ENCODE assay signal across 21 cellular contexts in the genomic region with DNA sequence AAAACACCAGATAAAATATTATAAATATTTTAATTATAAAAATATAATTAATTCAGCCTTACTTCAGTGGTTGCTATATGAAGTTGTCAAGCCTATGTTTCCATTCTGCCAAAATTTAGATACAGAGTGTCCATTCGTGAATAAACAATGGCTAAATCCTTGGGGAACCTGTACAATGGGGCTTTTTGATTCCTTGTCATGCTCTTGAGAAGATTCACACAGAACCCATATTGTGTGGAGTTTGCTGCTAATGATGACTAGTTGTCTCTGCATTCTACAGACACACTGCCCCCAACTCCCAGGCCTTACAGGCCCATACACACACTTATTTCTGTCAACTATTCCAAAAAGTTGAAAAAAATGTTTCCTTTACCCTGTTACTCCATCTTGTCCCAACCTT. TPM values are rescaled to one million over a fixed set of nuclear protein-coding genes. Genes with fewer than 3 reads are reported as not detected.
DNase-seq lines count a peak whose midpoint lies in the region; ATAC-seq and TF ChIP-seq lines count a peak whose summit lies in the region.
"Had no signal": no experiment of that assay in that cellular context is flagged by ENCODE, and none has a peak within 500 bp of the region (broad histone marks: within the 10 kb centered on the region; RNA-seq: fewer than 3 reads in every experiment).

No MANE protein-coding gene starts in this region.

- no peak overlapping the region for H3K27ac ChIP-seq in H9 (ENCODE audit: insufficient read length, low read depth, low read length)
- H3K27ac ChIP-seq: 22Rv1; BLaER1 treated with 17β-estradiol and CSF1 and Interleukin-3, amounts not matched to agents 10 nM and 100 nM had no signal

- no peak overlapping the region for H3K18ac ChIP-seq in H9 (ENCODE audit: insufficient read length, low read depth, low read length)

- H2AK5ac ChIP-seq in H9 (ENCODE audit: insufficient read length, low read length): no peak overlapping the region

- H3K23ac ChIP-seq in H9 (ENCODE audit: insufficient read length, low read depth, low read length): no peak overlapping the region

- no peak overlapping the region for H3K56ac ChIP-seq in H9 (ENCODE audit: insufficient read length, low read depth, low read length)

- no peak overlapping the region for H2BK15ac ChIP-seq in H9 (ENCODE audit: low read depth, low read length)

- H4K91ac ChIP-seq in H9 (ENCODE audit: insufficient read length, low read depth, low read length): no peak overlapping the region

- H3K14ac ChIP-seq in H9 (ENCODE audit: insufficient read depth, low read length): no peak overlapping the region

- no peak overlapping the region for H4K5ac ChIP-seq in H9 (ENCODE audit: insufficient read length, low read depth, low read length)

- no peaks in the 10 kb centered on the region for H3K23me2 ChIP-seq in H9 (ENCODE audit: insufficient read length, low read depth, low read length, poor library complexity, severe bottlenecking)

- ATAC-seq in GM21390 (IDR thresholded peaks at IDR 0.05; ENCODE audit: unreplicated experiment): no peak

- WGBS in H9 (ENCODE audit: extremely low coverage, insufficient read length, low lambda C conversion rate): no CpG with 5 or more reads among the region's 1 CpG

- H3K4me2 ChIP-seq in H9 (ENCODE audit: insufficient read depth, insufficient read length, low read length): no peak overlapping the region
- H3K4me2 ChIP-seq: BLaER1 treated with 17β-estradiol and CSF1 and Interleukin-3, amounts not matched to agents 10 nM and 100 nM had no signal

- H3K27me3 ChIP-seq in MG63 (no peaks in the 10 kb centered on the region), H9 (ENCODE audit: insufficient read depth, low read length) (no peaks in the 10 kb centered on the region)
- H3K27me3 ChIP-seq: BE2C had no signal

- no peak overlapping the region for H3K4me3 ChIP-seq in MG63
- H3K4me3 ChIP-seq: BLaER1 treated with 17β-estradiol and CSF1 and Interleukin-3, amounts not matched to agents 10 nM and 100 nM had no signal

- no peak overlapping the region for H3K4ac ChIP-seq in H9 (ENCODE audit: low read depth, low read length)

- peaks cover 65 to 74% of the 10 kb centered on the region in 2 experiments for H3K9me3 Mint-ChIP-seq in H9
- H3K9me3 Mint-ChIP-seq: CD4-positive, alpha-beta T cell had no signal

- H2AFZ ChIP-seq in H9 (ENCODE audit: low read length): no peak overlapping the region

- H3K4me1 Mint-ChIP-seq in H9: peaks cover 5 to 8% of the 10 kb centered on the region in 2 experiments
- H3K4me1 Mint-ChIP-seq: CD14-positive monocyte; CD8-positive, alpha-beta memory T cell had no signal

- no peaks in the 10 kb centered on the region for H3K4me1 ChIP-seq in H9 (ENCODE audit: insufficient read depth, low read length)
- H3K4me1 ChIP-seq: BE2C; BLaER1 treated with 17β-estradiol and CSF1 and Interleukin-3, amounts not matched to agents 10 nM and 100 nM had no signal

- no peaks in the 10 kb centered on the region; the same call in none of the 2 replicates for H3K27me3 Mint-ChIP-seq in H9 (ENCODE audit: low read depth)
- H3K27me3 Mint-ChIP-seq: CD4-positive, alpha-beta T cell had no signal

- DNase-seq in Ammon's horn (ENCODE audit: low spot score) (peak; percentile 3), SK-MEL-5 (ENCODE audit: low read depth, low spot score) (peak; percentile 89), medulla oblongata (ENCODE audit: extremely low spot score) (peak; percentile 43), MG63 (no peak), H9 (no peak)
- DNase-seq: BE2C; Calu3; CD4-positive, alpha-beta T cell; CD8-positive, alpha-beta memory T cell; COR-L47; DMS53; DMS79 treated with DMSO at 0.1 percent for 48 hours; GF-D8; GOT3; HCEC 1CT had no signal

- H2BK20ac ChIP-seq in H9 (ENCODE audit: low read depth, low read length, poor library complexity, severe bottlenecking): no peak overlapping the region

- H4K8ac ChIP-seq in H9 (replicated peaks; ENCODE audit: insufficient read length, low read depth, low read length): no peak overlapping the region

- no peak overlapping the region for H2BK120ac ChIP-seq in H9 (ENCODE audit: low read depth, low read length, poor library complexity, severe bottlenecking)

- no peak for TF ChIP-seq CTCF in H9 (conservative IDR thresholded peaks at IDR 0.05)

- no peak overlapping the region for H2BK5ac ChIP-seq in H9 (ENCODE audit: insufficient read length, low read length)

- in situ Hi-C loops in SK-MEL-5 (cut with HindIII; ENCODE audit: low pct_unique_long_range_greater_than_20kb, low sequenced_read_pairs): no loop called here

- H2BK12ac ChIP-seq in H9 (ENCODE audit: insufficient read length, low read depth, low read length): no peak overlapping the region

- H3K9me3 ChIP-seq in MG63 (no peaks in the 10 kb centered on the region), H9 (ENCODE audit: control insufficient read depth, low read depth, low read length) (peaks cover 24% of the 10 kb centered on the region)
- H3K9me3 ChIP-seq: BE2C had no signal

- no peaks in the 10 kb centered on the region for H3K79me1 ChIP-seq in H9 (ENCODE audit: insufficient read depth, low read depth, low read length, poor library complexity, severe bottlenecking)

- no peaks in the 10 kb centered on the region for H3K36me3 ChIP-seq in MG63
- H3K36me3 ChIP-seq: BE2C; BLaER1 treated with 17β-estradiol and CSF1 and Interleukin-3, amounts not matched to agents 10 nM and 100 nM had no signal

- H3K9ac ChIP-seq in H9 (ENCODE audit: extremely low read depth, insufficient read length, low read length): no peak overlapping the region
- H3K9ac ChIP-seq: BLaER1 treated with 17β-estradiol and CSF1 and Interleukin-3, amounts not matched to agents 10 nM and 100 nM had no signal

- H3K79me2 ChIP-seq in H9 (ENCODE audit: insufficient read depth, low read length): no peaks in the 10 kb centered on the region

- no peak overlapping the region for H3K4me3 Mint-ChIP-seq in H9
- H3K4me3 Mint-ChIP-seq: CD14-positive monocyte; CD4-positive, alpha-beta T cell; CD8-positive, alpha-beta memory T cell had no signal

- H3T11ph ChIP-seq in H9 (ENCODE audit: low read length): no peak overlapping the region

- peaks cover 17 to 25% (median 17%) of the 10 kb centered on the region in 3 experiments for H3K36me3 Mint-ChIP-seq in H9 (ENCODE audit: insufficient read depth in 1 of 3, low read depth in 3 of 3)
- H3K36me3 Mint-ChIP-seq: CD14-positive monocyte; CD8-positive, alpha-beta memory T cell had no signal

- no peak overlapping the region for H3K27ac Mint-ChIP-seq in H9
- H3K27ac Mint-ChIP-seq: CD14-positive monocyte; CD4-positive, alpha-beta T cell had no signal

- no peaks in the 10 kb centered on the region for H4K20me1 ChIP-seq in H9 (ENCODE audit: control insufficient read depth, insufficient read depth, insufficient read length)
- H4K20me1 ChIP-seq: BLaER1 treated with 17β-estradiol and CSF1 and Interleukin-3, amounts not matched to agents 10 nM and 100 nM had no signal

RNA-seq across cellular contexts. Expression of gene MAGEC2, which starts 33.4 kb away (rescaled TPM):
- 120 and 133 TPM in 2 replicates for total RNA-seq in SK-MEL-5 (2014; rRNA removed; shearing (Covaris generic))
- polyA plus RNA-seq in SK-MEL-5 (2015; cell fraction: cytosol; rRNA removed): 124 and 130 TPM in 2 replicates
- 26.3 and 29.0 TPM in 2 replicates for polyA plus RNA-seq in SK-MEL-5 (2015; cell fraction: nucleus; rRNA removed)
- not detected in 2 replicates for total RNA-seq in MG63 (2014; rRNA removed; shearing (Covaris generic); ENCODE audit: low replicate concordance)
- total RNA-seq in H9 (2021): not detected in 2 replicates
- total RNA-seq: Calu3; CD4-positive, alpha-beta T cell; CD8-positive, alpha-beta memory T cell; G401 had no signal
- polyA plus RNA-seq: AG04450; CD14-positive monocyte; CD8-positive, alpha-beta memory T cell had no signal

Comparison
In these comparisons a context has a peak if more than half of its experiments do, and no peak if none do; other contexts are left out.
1. DNase-seq: peak in Ammon's horn (single experiment), SK-MEL-5 (single experiment) and medulla oblongata (single experiment); none in MG63 (single experiment) and H9 (single experiment).
2. RNA of gene MAGEC2, which starts 33.4 kb away (total RNA-seq): 120 to 133 TPM in SK-MEL-5; not detected in MG63 and not detected in H9; every median in the first group is over 100 times any median in the second.